In genomic region chr3:11719406-11720219, GRCh38 we compare ENCODE assay signal across 1 cellular context.
TF ChIP-seq lines count a peak whose summit lies in the region.

No MANE protein-coding gene starts in this region.

TF ChIP-seq in HEK293, 187 proteins besides CTCF, POLR2A, EP300 and RAD21 (continued from another document and continues in another):
- TF ChIP-seq PRDM4 (tag by site-specific recombination; IDR thresholded peaks at IDR 0.05) = no peak; the same call in 1 of the 2 replicates
- no peak for TF ChIP-seq ZNF530 (tag by site-specific recombination; IDR thresholded peaks at IDR 0.05; ENCODE audit: low read depth)
- TF ChIP-seq ZNF239 (tag by site-specific recombination; IDR thresholded peaks at IDR 0.05) = no peak
- TF ChIP-seq ZNF777 (tag by site-specific recombination; IDR thresholded peaks at IDR 0.05; ENCODE audit: borderline replicate concordance) = peak; percentile 88; the same call in 1 of the 2 replicates
- TF ChIP-seq TCF7L2 (IDR thresholded peaks at IDR 0.05; ENCODE audit: borderline replicate concordance, low read depth, low read length) = no peak
- no peak for TF ChIP-seq ZFP3 (tag by site-specific recombination; IDR thresholded peaks at IDR 0.05; ENCODE audit: low read depth)
- TF ChIP-seq ZNF398 (tag by site-specific recombination; IDR thresholded peaks at IDR 0.05) = peak; percentile 90
- no peak for TF ChIP-seq ZNF624 (tag by site-specific recombination; IDR thresholded peaks at IDR 0.05)
- no peak for TF ChIP-seq ZNF629 (tag by site-specific recombination; IDR thresholded peaks at IDR 0.05)
- no peak for TF ChIP-seq ZNF549 (tag by site-specific recombination; IDR thresholded peaks at IDR 0.05)
- TF ChIP-seq ZNF354C (tag by site-specific recombination; IDR thresholded peaks at IDR 0.05; ENCODE audit: borderline replicate concordance, low read depth) = no peak
- TF ChIP-seq ZNF544 (tag by site-specific recombination; IDR thresholded peaks at IDR 0.05) = no peak
- no peak for TF ChIP-seq ZNF48 (tag by site-specific recombination; IDR thresholded peaks at IDR 0.05)
- no peak for TF ChIP-seq ZNF211 (tag by site-specific recombination; IDR thresholded peaks at IDR 0.05; ENCODE audit: low read depth)
- peak; percentile 35; the same call in 1 of the 2 replicates for TF ChIP-seq YY2 (tag by site-specific recombination; IDR thresholded peaks at IDR 0.05)
- peak; percentile 99 for TF ChIP-seq KLF10 (tag by site-specific recombination; IDR thresholded peaks at IDR 0.05)
- peak; percentile 44; the same call in 1 of the 2 replicates for TF ChIP-seq ZNF324 (tag by site-specific recombination; IDR thresholded peaks at IDR 0.05)
- peak; percentile 53 for TF ChIP-seq ZNF843 (tag by site-specific recombination; IDR thresholded peaks at IDR 0.05)
- no peak for TF ChIP-seq SETDB1 (IDR thresholded peaks at IDR 0.05; ENCODE audit: insufficient read length, low read length)
- peak; percentile 96 for TF ChIP-seq ZEB2 (tag by site-specific recombination; IDR thresholded peaks at IDR 0.05)
- TF ChIP-seq ZNF596 (tag by site-specific recombination; IDR thresholded peaks at IDR 0.05) = no peak
- no peak for TF ChIP-seq ZBTB6 (tag by site-specific recombination; IDR thresholded peaks at IDR 0.05)
- TF ChIP-seq ZNF184 (tag by site-specific recombination; IDR thresholded peaks at IDR 0.05) = no peak
- no peak for TF ChIP-seq HOXD13 (CRISPR knock-in tag; IDR thresholded peaks at IDR 0.05; ENCODE audit: borderline replicate concordance)
- no peak for TF ChIP-seq ZNF658 (tag by site-specific recombination; IDR thresholded peaks at IDR 0.05)
- no peak for TF ChIP-seq ZNF473 (tag by site-specific recombination; IDR thresholded peaks at IDR 0.05)
- no peak for TF ChIP-seq ZNF768 (tag by site-specific recombination; IDR thresholded peaks at IDR 0.05)
- no peak; the same call in 1 of the 2 replicates for TF ChIP-seq ZNF600 (tag by site-specific recombination; IDR thresholded peaks at IDR 0.05)
- peak; percentile 77 for TF ChIP-seq ZBTB20 (tag by site-specific recombination; IDR thresholded peaks at IDR 0.05)
- no peak; the same call in none of the 2 replicates for TF ChIP-seq ZNF561 (tag by site-specific recombination; IDR thresholded peaks at IDR 0.05; ENCODE audit: borderline replicate concordance)
- TF ChIP-seq ATF2 (tag by site-specific recombination; IDR thresholded peaks at IDR 0.05; ENCODE audit: low read depth) = no peak
- TF ChIP-seq HOXC10 (CRISPR knock-in tag; IDR thresholded peaks at IDR 0.05) = no peak
- TF ChIP-seq ZSCAN23 (tag by site-specific recombination; IDR thresholded peaks at IDR 0.05) = no peak
- TF ChIP-seq ZNF560 (tag by site-specific recombination; IDR thresholded peaks at IDR 0.05; ENCODE audit: borderline replicate concordance) = no peak
- TF ChIP-seq ZNF510 (tag by site-specific recombination; IDR thresholded peaks at IDR 0.05; ENCODE audit: insufficient replicate concordance) = no peak
- TF ChIP-seq TRIM28 (IDR thresholded peaks at IDR 0.05; ENCODE audit: borderline replicate concordance, low read length) = no peak
- no peak for TF ChIP-seq AEBP2 (tag by site-specific recombination; IDR thresholded peaks at IDR 0.05; ENCODE audit: borderline replicate concordance)
- TF ChIP-seq ZNF521 (tag by site-specific recombination; IDR thresholded peaks at IDR 0.05) = no peak
- TF ChIP-seq ZNF121 (tag by site-specific recombination; IDR thresholded peaks at IDR 0.05) = peak; percentile 48; the same call in 1 of the 2 replicates
- TF ChIP-seq KLF9 (tag by site-specific recombination; IDR thresholded peaks at IDR 0.05; ENCODE audit: low read depth) = peak; percentile 100
- no peak; the same call in 1 of the 2 replicates for TF ChIP-seq EGR2 (tag by site-specific recombination; IDR thresholded peaks at IDR 0.05; ENCODE audit: low read depth)
- TF ChIP-seq BCL11B (tag by site-specific recombination; IDR thresholded peaks at IDR 0.05; ENCODE audit: low read depth) = 0 out of 2 replicates have a peak, but pooled peaks have one; percentile 23
- TF ChIP-seq ZBTB26 (tag by site-specific recombination; optimal IDR thresholded peaks at IDR 0.05) = peak; percentile 97
- TF ChIP-seq ZNF169 (tag by site-specific recombination; IDR thresholded peaks at IDR 0.05) = no peak
- peak; percentile 51 for TF ChIP-seq SP7 (tag by site-specific recombination; IDR thresholded peaks at IDR 0.05)
- TF ChIP-seq ZNF830 (tag by site-specific recombination; IDR thresholded peaks at IDR 0.05; ENCODE audit: low read depth) = no peak
- peak; percentile 94 for TF ChIP-seq HIC1 (tag by site-specific recombination; IDR thresholded peaks at IDR 0.05)
- TF ChIP-seq PATZ1 (tag by site-specific recombination; IDR thresholded peaks at IDR 0.05) = peak; percentile 97
- TF ChIP-seq ZNF580 (tag by site-specific recombination; IDR thresholded peaks at IDR 0.05) = no peak
- peak; percentile 58; the same call in 1 of the 2 replicates for TF ChIP-seq ZBTB48 (tag by site-specific recombination; IDR thresholded peaks at IDR 0.05)
- no peak for TF ChIP-seq ZNF623 (tag by site-specific recombination; IDR thresholded peaks at IDR 0.05)
- no peak for TF ChIP-seq BCL11A (tag by site-specific recombination; IDR thresholded peaks at IDR 0.05; ENCODE audit: low read depth)
- TF ChIP-seq ZBTB1 (tag by site-specific recombination; IDR thresholded peaks at IDR 0.05) = no peak; the same call in 1 of the 2 replicates
- no peak for TF ChIP-seq ZNF366 (tag by site-specific recombination; conservative IDR thresholded peaks at IDR 0.05)
- no peak for TF ChIP-seq GFI1B (tag by site-specific recombination; IDR thresholded peaks at IDR 0.05)
- TF ChIP-seq ZNF155 (tag by site-specific recombination; IDR thresholded peaks at IDR 0.05) = no peak
- no peak for TF ChIP-seq ZNF302 (tag by site-specific recombination; IDR thresholded peaks at IDR 0.05; ENCODE audit: low read depth)
- TF ChIP-seq ZNF529 (tag by site-specific recombination; IDR thresholded peaks at IDR 0.05; ENCODE audit: insufficient replicate concordance) = no peak
